ENCODE assay signal across 8 cellular contexts in genomic region chr9:27726244-27727141, GRCh38.
A peak's percentile ranks its signal among the peaks of the same experiment; 100 is the strongest.
DNase-seq lines count a peak whose midpoint lies in the region; ATAC-seq and TF ChIP-seq lines count a peak whose summit lies in the region.

No MANE protein-coding gene starts in this region.

- H3K36me3 ChIP-seq in RWPE2 (ENCODE audit: low read depth) (no peaks in the 10 kb centered on the region), skeletal muscle satellite cell (ENCODE audit: insufficient read depth, low read length) (no peaks in the 10 kb centered on the region)

- no peak overlapping the region for H3K27ac ChIP-seq in RWPE2 (ENCODE audit: poor library complexity, severe bottlenecking)

- no peak overlapping the region for H3K9ac ChIP-seq in skeletal muscle satellite cell (ENCODE audit: low read depth, low read length)

- H3K4me1 ChIP-seq in RWPE2 (ENCODE audit: insufficient read depth, poor library complexity, severe bottlenecking) (no peaks in the 10 kb centered on the region), skeletal muscle satellite cell (ENCODE audit: control insufficient read depth, insufficient read depth, low read length) (peaks cover 8% of the 10 kb centered on the region)

- ATAC-seq in GM21576 (IDR thresholded peaks at IDR 0.05; ENCODE audit: unreplicated experiment) (peak; percentile 66), RWPE2 (ENCODE audit: low read depth) (peak; percentile 70), HG03196 (IDR thresholded peaks at IDR 0.05; ENCODE audit: unreplicated experiment) (no peak)

- TF ChIP-seq CTCF in LNCAP (IDR thresholded peaks at IDR 0.05) (peak; percentile 88), RWPE2 (IDR thresholded peaks at IDR 0.05; ENCODE audit: poor library complexity, severe bottlenecking) (peak; percentile 87)

- DNase-seq in ELF-1 (ENCODE audit: low read depth, low spot score) (peak; percentile 73), RWPE2 (ENCODE audit: low spot score) (no peak), amygdala (lab: John Stamatoyannopoulos, UW) (peak in 46 of 56 donors; percentile 3 to 80 (median 30)), hippocampal formation (lab: John Stamatoyannopoulos, UW) (peak; percentile 62 to 79)

- H3K27me3 ChIP-seq in RWPE2 (ENCODE audit: insufficient read depth, poor library complexity, severe bottlenecking) (peaks cover 11% of the 10 kb centered on the region), skeletal muscle satellite cell (ENCODE audit: control insufficient read depth, insufficient read depth, low read length) (no peaks in the 10 kb centered on the region)

- H3K4me3 ChIP-seq in RWPE2 (ENCODE audit: severe bottlenecking) (no peak overlapping the region), skeletal muscle satellite cell (ENCODE audit: low read length) (no peak overlapping the region)

- H3K4me2 ChIP-seq in skeletal muscle satellite cell (ENCODE audit: low read length) = peak overlapping the region; percentile 61

- H3K9me3 ChIP-seq in RWPE2 (ENCODE audit: severe bottlenecking) = no peaks in the 10 kb centered on the region
- H3K9me3 ChIP-seq in skeletal muscle satellite cell (replicated peaks; ENCODE audit: low read length) = no peaks in the 10 kb centered on the region
